ENCODE assay signal across 16 cellular contexts in genomic region chr4:183637461-183637860, GRCh38. TPM values are rescaled to one million over a fixed set of nuclear protein-coding genes. Genes with fewer than 3 reads are reported as not detected.
DNase-seq lines count a peak whose midpoint lies in the region; ATAC-seq and TF ChIP-seq lines count a peak whose summit lies in the region.
"Had no signal": no experiment of that assay in that cellular context is flagged by ENCODE, and none has a peak within 500 bp of the region (broad histone marks: within the 10 kb centered on the region; RNA-seq: fewer than 3 reads in every experiment).

No MANE protein-coding gene starts in this region.

- CTCF ChIA-PET in Calu3 (lab: Charles Lee), result interaction anchor here (1.1 kb wide), 1 partner anchor 168 kb away, joined by 4 read pairs; no protein-coding TSS in a partner anchor
- CTCF ChIA-PET in mammary epithelial cell (lab: Charles Lee; ENCODE audit: low non-redundant PET), result no interaction called here

- no peaks in the 10 kb centered on the region for H3K9me3 Mint-ChIP-seq in Calu3 (ENCODE audit: low read depth, unreplicated experiment)
- H3K9me3 Mint-ChIP-seq in CD14-positive monocyte, result peaks cover 0 to 2% (median 0%) of the 10 kb centered on the region in 7 donors
- H3K9me3 Mint-ChIP-seq: CD8-positive, alpha-beta memory T cell; stimulated activated naive CD8-positive, alpha-beta T cell treated with anti-CD3 and anti-CD28 coated beads, Interleukin-15, Interleukin-2, amounts not matched to agents 100 ng/mL and 50 ng/mL, for 24 hours had no signal

- no peaks in the 10 kb centered on the region for H3K9me3 ChIP-seq in mammary epithelial cell (replicated peaks; ENCODE audit: insufficient read depth, low read length)
- no peaks in the 10 kb centered on the region for H3K9me3 ChIP-seq in left lung
- H3K9me3 ChIP-seq: heart right ventricle had no signal

- H3K27ac Mint-ChIP-seq in Calu3 (ENCODE audit: unreplicated experiment) (peak overlapping the region; percentile 88), CD14-positive monocyte (no peak overlapping the region)
- H3K27ac Mint-ChIP-seq: stimulated activated naive CD8-positive, alpha-beta T cell treated with anti-CD3 and anti-CD28 coated beads, Interleukin-15, Interleukin-2, amounts not matched to agents 100 ng/mL and 50 ng/mL, for 24 hours had no signal

- H3K4me1 ChIP-seq in mammary epithelial cell (ENCODE audit: insufficient read depth, low read length), result peaks cover 10% of the 10 kb centered on the region
- no peaks in the 10 kb centered on the region for H3K4me1 ChIP-seq in left lung

- no peak overlapping the region for H3K9ac ChIP-seq in mammary epithelial cell (ENCODE audit: insufficient read depth, low read length)

- no peak overlapping the region for H2AFZ ChIP-seq in mammary epithelial cell (ENCODE audit: low read depth, low read length)

- TF ChIP-seq CTCF in Calu3 (IDR thresholded peaks at IDR 0.05; ENCODE audit: unreplicated experiment) (no peak), mammary epithelial cell (conservative IDR thresholded peaks at IDR 0.05 in 1 of 2, IDR thresholded peaks at IDR 0.05 in 1 of 2; ENCODE audit: extremely low read depth in 1 of 2, insufficient read depth in 1 of 2, low read depth in 1 of 2, low read length in 2 of 2) (no peak), left lung (IDR thresholded peaks at IDR 0.05) (no peak), CD14-positive monocyte (IDR thresholded peaks at IDR 0.05) (no peak)

- ATAC-seq in left lung (peak; percentile 65), GM18868 (IDR thresholded peaks at IDR 0.05; ENCODE audit: unreplicated experiment) (no peak), GM18498 (IDR thresholded peaks at IDR 0.05; ENCODE audit: unreplicated experiment) (no peak)
- ATAC-seq: left ventricle myocardium superior, SK-N-SH treated with all-trans-retinoic acid at 6 μM for 48 hours had no signal

- H4K20me1 ChIP-seq in mammary epithelial cell (ENCODE audit: insufficient read depth, low read length), result no peaks in the 10 kb centered on the region

- no peak overlapping the region for H3K27ac ChIP-seq in mammary epithelial cell (ENCODE audit: insufficient read depth, low read depth, low read length)
- no peak overlapping the region for H3K27ac ChIP-seq in left lung

- intact Hi-C loops in Calu3 (cut with micrococcal nuclease; ENCODE audit: unreplicated experiment) (loop anchor here (5.0 kb wide), 1 partner anchor 130 kb away; the partner anchor contains the start of gene ING2), mammary epithelial cell (cut with micrococcal nuclease) (no loop called here), left lung (cut with DNase I) (no loop called here), CD14-positive monocyte (cut with micrococcal nuclease) (no loop called here)

- peaks cover 17% of the 10 kb centered on the region for H3K4me1 Mint-ChIP-seq in Calu3 (ENCODE audit: low read depth, unreplicated experiment)
- H3K4me1 Mint-ChIP-seq in CD14-positive monocyte, result no peaks in the 10 kb centered on the region

- H3K36me3 ChIP-seq in mammary epithelial cell (ENCODE audit: insufficient read depth, low read length), result peaks cover 4% of the 10 kb centered on the region
- peaks cover 0 to 11% of the 10 kb centered on the region in 2 donors for H3K36me3 ChIP-seq in left lung

- in situ Hi-C loops in mammary epithelial cell (cut with MboI; ENCODE audit: low sequenced_read_pairs in 2 of 2), result no loop called here

- dilution Hi-C loops in mammary epithelial cell (cut with HindIII; ENCODE audit: low sequenced_read_pairs), result no loop called here

- H3K4me3 Mint-ChIP-seq in Calu3 (ENCODE audit: low read depth, unreplicated experiment) (peak overlapping the region; percentile 60), CD14-positive monocyte (no peak overlapping the region)
- H3K4me3 Mint-ChIP-seq: CD8-positive, alpha-beta memory T cell; stimulated activated naive CD8-positive, alpha-beta T cell treated with anti-CD3 and anti-CD28 coated beads, Interleukin-15, Interleukin-2, amounts not matched to agents 100 ng/mL and 50 ng/mL, for 24 hours had no signal

- H3K27me3 Mint-ChIP-seq in Calu3 (ENCODE audit: unreplicated experiment) (no peaks in the 10 kb centered on the region), CD14-positive monocyte (ENCODE audit: low read depth in 3 of 3) (peaks cover 0 to 2% (median 0%) of the 10 kb centered on the region in 3 donors)
- H3K27me3 Mint-ChIP-seq: stimulated activated naive CD8-positive, alpha-beta T cell treated with anti-CD3 and anti-CD28 coated beads, Interleukin-15, Interleukin-2, amounts not matched to agents 100 ng/mL and 50 ng/mL, for 24 hours had no signal

- no peaks in the 10 kb centered on the region for H3K27me3 ChIP-seq in mammary epithelial cell (ENCODE audit: insufficient read depth, low read length)
- H3K27me3 ChIP-seq in left lung, result no peaks in the 10 kb centered on the region
- H3K27me3 ChIP-seq: heart right ventricle had no signal

- DNase-seq in Calu3 (no peak), HT1080 (ENCODE audit: low read depth) (peak; percentile 60), mammary epithelial cell (peak; percentile 39), left lung (no peak), CD14-positive monocyte (ENCODE audit: low spot score) (no peak)
- no peak for DNase-seq in activated effector memory CD4-positive, alpha-beta T cell treated with anti-CD3 and anti-CD28 coated beads, Interleukin-2, amount 50 U/mL, for 16 hours
- DNase-seq: activated CD4-positive, CD25-positive, alpha-beta regulatory T cell; activated T-cell treated with anti-CD3 and anti-CD28 coated beads, Interleukin-2, amount 50 U/mL, for 1 hour; CD8-positive, alpha-beta memory T cell; effector memory CD4-positive, alpha-beta T cell; heart right ventricle; left ventricle myocardium superior had no signal

- H3K4me2 ChIP-seq in mammary epithelial cell (ENCODE audit: insufficient read depth, low read depth, low read length), result peak overlapping the region; percentile 45

- no TSS peak for BruUV-seq in Calu3 (replicated peaks; lab: Mats Ljungman, UMichigan)
- BruUV-seq in mammary epithelial cell (replicated peaks; lab: Mats Ljungman, UMichigan), result no TSS peak

- no peaks in the 10 kb centered on the region for H3K79me2 ChIP-seq in mammary epithelial cell (ENCODE audit: insufficient read depth, low read length)

- 3% methylated on average over 3 of the region's 3 CpGs for WGBS in mammary epithelial cell (ENCODE audit: low coverage, missing lambda C conversion rate)

- H3K36me3 Mint-ChIP-seq in Calu3 (ENCODE audit: insufficient read depth, unreplicated experiment), result peaks cover 8% of the 10 kb centered on the region
- peaks cover 7 to 13% of the 10 kb centered on the region in 2 donors for H3K36me3 Mint-ChIP-seq in CD14-positive monocyte

- H3K4me3 ChIP-seq in mammary epithelial cell (replicated peaks in 1 of 3; ENCODE audit: insufficient read depth in 1 of 3, low read depth in 2 of 3, low read length in 3 of 3) (no peak overlapping the region), left lung (no peak overlapping the region)
- H3K4me3 ChIP-seq: heart right ventricle had no signal

RNA-seq across cellular contexts. Expression of gene RWDD4, which starts 21.5 kb away (rescaled TPM):
- 13.0 and 15.9 TPM in 2 replicates for total RNA-seq in Calu3 (2022)
- 31.0 and 37.9 TPM in 2 replicates for total RNA-seq in HT1080 (2014; rRNA removed; shearing (Covaris generic))
- 37.9 and 40.7 TPM in 2 replicates for polyA plus RNA-seq in HT1080 (2015; cell fraction: cytosol; rRNA removed)
- 14.2 and 16.1 TPM in 2 replicates for polyA plus RNA-seq in HT1080 (2015; cell fraction: nucleus; rRNA removed)
- 10 to 100 TPM; 23.3 to 24.0 TPM for total RNA-seq in mammary epithelial cell
- 10.8 TPM for polyA plus RNA-seq in mammary epithelial cell
- polyA minus RNA-seq in mammary epithelial cell, result 2.7 TPM
- 10 to 100 TPM; 15.4 to 17.7 TPM for total RNA-seq in left lung
- 10 to 100 TPM; 16.5 to 21.2 TPM for polyA plus RNA-seq in CD14-positive monocyte

RNA-seq across cellular contexts. Expression of gene TRAPPC11, which starts 21.6 kb away (rescaled TPM):
- 20.0 and 21.5 TPM in 2 replicates for total RNA-seq in Calu3 (2022)
- 15.4 and 18.9 TPM in 2 replicates for total RNA-seq in HT1080 (2014; rRNA removed; shearing (Covaris generic))
- polyA plus RNA-seq in HT1080 (2015; cell fraction: cytosol; rRNA removed), result 14.0 and 19.6 TPM in 2 replicates
- 47.7 and 57.9 TPM in 2 replicates for polyA plus RNA-seq in HT1080 (2015; cell fraction: nucleus; rRNA removed)
- total RNA-seq in mammary epithelial cell, result 10 to 100 TPM; 33.3 to 42.3 TPM
- 21.6 TPM for polyA plus RNA-seq in mammary epithelial cell
- 16.7 TPM for polyA minus RNA-seq in mammary epithelial cell
- 10 to 100 TPM; 29.5 to 36.4 TPM for total RNA-seq in left lung
- polyA plus RNA-seq in CD14-positive monocyte, result 10 to 100 TPM; 18.4 to 30.7 TPM

Comparison
In these comparisons a context has a peak if more than half of its experiments do, and no peak if none do; other contexts are left out.
1. DNase-seq: peak in HT1080 (single experiment) and mammary epithelial cell (single experiment); none in Calu3 (single experiment), left lung (0 of 2), activated effector memory CD4-positive, alpha-beta T cell treated with anti-CD3 and anti-CD28 coated beads, Interleukin-2, amount 50 U/mL, for 16 hours (single experiment) and CD14-positive monocyte (single experiment).